Comparison of ENCODE assay signal across 8 cellular contexts in genomic region chr6:110949679-110950285, GRCh38.
DNase-seq lines count a peak whose midpoint lies in the region; ATAC-seq and TF ChIP-seq lines count a peak whose summit lies in the region.

No MANE protein-coding gene starts in this region.

- DNase-seq in COR-L47 (lab: John Stamatoyannopoulos, UW) (peak; percentile 0), Kasumi-1 (lab: John Stamatoyannopoulos, UW) (peak; percentile 58 to 79), astrocyte of the spinal cord (ENCODE audit: low read depth, low spot score) (peak; percentile 51), medulla oblongata (ENCODE audit: extremely low spot score) (peak; percentile 50), UCSD-AML1 (lab: John Stamatoyannopoulos, UW; ENCODE audit: unreplicated experiment) (no peak), NCI-H2081 treated with DMSO at 0.1 percent for 48 hours (lab: John Stamatoyannopoulos, UW) (no peak)
- no peak for DNase-seq in stimulated activated naive CD4-positive, alpha-beta T cell treated with Interleukin-2 at 50 U/mL for 16 hours (lab: John Stamatoyannopoulos, UW)

- no peak for ATAC-seq in GM19455 (IDR thresholded peaks at IDR 0.05; ENCODE audit: unreplicated experiment)

- peak; percentile 39 for TF ChIP-seq CTCF in astrocyte of the spinal cord (IDR thresholded peaks at IDR 0.05; ENCODE audit: low read depth, low read length)

- H3K4me3 ChIP-seq in astrocyte of the spinal cord (ENCODE audit: low read depth, low read length), result no peak overlapping the region

- in situ Hi-C loops in astrocyte of the spinal cord (cut with HindIII; ENCODE audit: low sequenced_read_pairs), result loop anchor here (10.0 kb wide), 1 partner anchor 415 kb away; no protein-coding TSS in a partner anchor

Comparison
In these comparisons a context has a peak if more than half of its experiments do, and no peak if none do; other contexts are left out.
1. DNase-seq: peak in COR-L47 (single experiment), Kasumi-1 (2 of 2), astrocyte of the spinal cord (single experiment) and medulla oblongata (single experiment); none in stimulated activated naive CD4-positive, alpha-beta T cell treated with Interleukin-2 at 50 U/mL for 16 hours (single experiment), UCSD-AML1 (single experiment) and NCI-H2081 treated with DMSO at 0.1 percent for 48 hours (single experiment).